1 cellular context compared by ENCODE assay signal in genomic region chr19:495440-496332, GRCh38.
TF ChIP-seq lines count a peak whose summit lies in the region.

No MANE protein-coding gene starts in this region.

TF ChIP-seq in HepG2, 621 proteins besides CTCF, POLR2A, EP300 and RAD21 (continued from another document):
- TF ChIP-seq DMTF1 (CRISPR knock-in tag; IDR thresholded peaks at IDR 0.05) (no peak), CEBPB (IDR thresholded peaks at IDR 0.05; ENCODE audit: borderline replicate concordance, low read depth, low read length) (no peak), ZNF639 (CRISPR knock-in tag; conservative IDR thresholded peaks at IDR 0.05) (no peak)
